In the genomic region with DNA sequence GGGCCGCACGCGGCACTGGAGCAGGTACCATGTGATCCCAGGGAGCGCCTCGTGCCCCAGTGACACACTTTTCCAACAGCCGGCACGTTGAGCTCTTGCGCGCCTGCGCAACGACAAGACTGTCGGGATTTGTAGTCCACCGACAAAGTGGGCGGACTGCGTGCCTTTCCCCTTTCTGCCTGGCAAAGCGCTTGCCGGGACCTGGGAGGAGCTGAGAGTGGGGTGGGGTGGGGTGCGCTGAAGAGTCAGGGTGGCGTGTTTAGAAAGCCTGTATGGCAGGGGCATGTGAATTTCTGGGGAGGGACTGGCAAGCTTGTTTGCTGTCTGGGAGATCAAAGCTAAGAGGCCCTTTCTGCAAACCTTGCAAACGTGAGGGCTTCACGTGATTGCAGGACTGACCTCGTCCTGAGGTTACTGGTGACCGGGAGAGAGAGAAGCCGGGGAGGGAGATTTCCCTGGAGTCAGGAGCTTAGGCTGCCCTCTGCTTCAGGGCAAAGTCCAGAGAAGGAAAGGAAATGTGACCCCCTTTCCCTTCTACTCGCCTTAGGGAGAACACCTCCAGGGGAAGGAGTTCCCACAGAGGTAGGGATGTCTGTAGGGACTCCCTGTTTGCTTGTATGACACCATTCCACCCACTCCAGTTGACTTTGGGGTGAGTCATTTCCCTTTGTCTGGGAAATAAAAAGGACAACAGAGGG, we compare ENCODE assay signal across 1 cellular context.
TF ChIP-seq lines count a peak whose summit lies in the region.

No MANE protein-coding gene starts in this region.

TF ChIP-seq in HCT116, 20 proteins besides CTCF, POLR2A, EP300 and RAD21 (continued from another document):
- TF ChIP-seq REST (IDR thresholded peaks at IDR 0.05; ENCODE audit: low read depth), result no peak
- no peak; the same call in 1 of the 2 replicates for TF ChIP-seq SIN3A (IDR thresholded peaks at IDR 0.05; ENCODE audit: low read depth)
- TF ChIP-seq SP1 (IDR thresholded peaks at IDR 0.05; ENCODE audit: low read depth), result peak; percentile 93
- TF ChIP-seq YY1 (IDR thresholded peaks at IDR 0.05; ENCODE audit: extremely low read depth, insufficient replicate concordance, low read depth, low read length), result no peak
- TF ChIP-seq, protein P1, sequence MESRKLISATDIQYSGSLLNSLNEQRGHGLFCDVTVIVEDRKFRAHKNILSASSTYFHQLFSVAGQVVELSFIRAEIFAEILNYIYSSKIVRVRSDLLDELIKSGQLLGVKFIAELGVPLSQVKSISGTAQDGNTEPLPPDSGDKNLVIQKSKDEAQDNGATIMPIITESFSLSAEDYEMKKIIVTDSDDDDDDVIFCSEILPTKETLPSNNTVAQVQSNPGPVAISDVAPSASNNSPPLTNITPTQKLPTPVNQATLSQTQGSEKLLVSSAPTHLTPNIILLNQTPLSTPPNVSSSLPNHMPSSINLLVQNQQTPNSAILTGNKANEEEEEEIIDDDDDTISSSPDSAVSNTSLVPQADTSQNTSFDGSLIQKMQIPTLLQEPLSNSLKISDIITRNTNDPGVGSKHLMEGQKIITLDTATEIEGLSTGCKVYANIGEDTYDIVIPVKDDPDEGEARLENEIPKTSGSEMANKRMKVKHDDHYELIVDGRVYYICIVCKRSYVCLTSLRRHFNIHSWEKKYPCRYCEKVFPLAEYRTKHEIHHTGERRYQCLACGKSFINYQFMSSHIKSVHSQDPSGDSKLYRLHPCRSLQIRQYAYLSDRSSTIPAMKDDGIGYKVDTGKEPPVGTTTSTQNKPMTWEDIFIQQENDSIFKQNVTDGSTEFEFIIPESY (IDR thresholded peaks at IDR 0.05; ENCODE audit: extremely low read depth, insufficient replicate concordance, low read length), result no peak
- TF ChIP-seq EGR1 (IDR thresholded peaks at IDR 0.05; ENCODE audit: low read depth), result peak; percentile 96
- TF ChIP-seq TCF7L2 (IDR thresholded peaks at IDR 0.05; ENCODE audit: borderline replicate concordance, extremely low read depth, insufficient read depth, insufficient read length), result peak; percentile 76
- no peak; the same call in 1 of the 2 replicates for TF ChIP-seq CBX3 (IDR thresholded peaks at IDR 0.05; ENCODE audit: low read depth)
- TF ChIP-seq CEBPB (IDR thresholded peaks at IDR 0.05; ENCODE audit: low read depth), result no peak; the same call in 1 of the 2 replicates
- TF ChIP-seq ZFX (IDR thresholded peaks at IDR 0.05), result no peak
TF ChIP-seq in HCT116: peak in this region for 7.
